Comparison of ENCODE assay signal across 33 cellular contexts in genomic region chr22:38085501-38085900, GRCh38. TPM values are rescaled to one million over a fixed set of nuclear protein-coding genes. Genes with fewer than 3 reads are reported as not detected.
A peak's percentile ranks its signal among the peaks of the same experiment; 100 is the strongest.
DNase-seq lines count a peak whose midpoint lies in the region; ATAC-seq, FAIRE-seq and TF ChIP-seq lines count a peak whose summit lies in the region.
"Had no signal": no experiment of that assay in that cellular context is flagged by ENCODE, and none has a peak within 500 bp of the region (broad histone marks: within the 10 kb centered on the region; RNA-seq: fewer than 3 reads in every experiment).

No MANE protein-coding gene starts in this region.

- peak overlapping the region; percentile 85 for H2BK5ac ChIP-seq in neuronal stem cell (ENCODE audit: low read length)

- peak overlapping the region; percentile 95 for H3K18ac ChIP-seq in neuronal stem cell (ENCODE audit: low read length)

- no peak overlapping the region for H3K4me3 ChIP-seq in right cardiac atrium (ENCODE audit: low read length)
- H3K4me3 ChIP-seq in heart right ventricle = no peak overlapping the region
- no peak overlapping the region for H3K4me3 ChIP-seq in kidney (ENCODE audit: low read length in 2 of 2)
- no peak overlapping the region for H3K4me3 ChIP-seq in neuronal stem cell (ENCODE audit: low read length in 2 of 2)
- no peak overlapping the region for H3K4me3 ChIP-seq in Karpas-422 (ENCODE audit: low read length)
- H3K4me3 ChIP-seq: BLaER1, GM12878 had no signal

- peak overlapping the region; percentile 84 for H3K4ac ChIP-seq in neuronal stem cell (ENCODE audit: low read length)

- no peak overlapping the region for H2AFZ ChIP-seq in neuronal stem cell (ENCODE audit: low read length)
- H2AFZ ChIP-seq in Karpas-422 (ENCODE audit: low read length) = no peak overlapping the region

- no peak for FAIRE-seq in kidney (lab: Jason Lieb, UNC)
- FAIRE-seq: A204.1, GM12878, GM12892, GM18507, GM19239 had no signal

- no peak overlapping the region for H3K4me2 ChIP-seq in neuronal stem cell (ENCODE audit: insufficient read depth, low read length, poor library complexity, severe bottlenecking)
- H3K4me2 ChIP-seq in Karpas-422 (ENCODE audit: low read depth, low read length, poor library complexity, severe bottlenecking) = no peak overlapping the region
- H3K4me2 ChIP-seq: BLaER1 had no signal

- peak overlapping the region; percentile 100 for H2BK15ac ChIP-seq in neuronal stem cell (ENCODE audit: low read length)

- 67% methylated on average over 5 of the region's 5 CpGs for WGBS in right cardiac atrium
- WGBS in heart right ventricle, 2 donors = 67 to 89% methylated on average over 5 of the region's 5 CpGs
- WGBS in neuronal stem cell (ENCODE audit: extremely low coverage in 2 of 2, insufficient read length in 2 of 2, insufficient replicate concordance in 1 of 2), 2 donors = no CpG with 5 or more reads among the region's 5 CpGs

- peak overlapping the region; percentile 100 for H2AK5ac ChIP-seq in neuronal stem cell (ENCODE audit: low read depth, low read length)

- ATAC-seq in right cardiac atrium = no peak
- ATAC-seq in heart right ventricle = no peak
- ATAC-seq: GM12878 had no signal

- peak overlapping the region; percentile 43 for H4K91ac ChIP-seq in neuronal stem cell (ENCODE audit: low read depth, low read length, poor library complexity)

- H3K9ac ChIP-seq in kidney (ENCODE audit: low read length in 2 of 2) = no peak overlapping the region
- peak overlapping the region; percentile 30 for H3K9ac ChIP-seq in neuronal stem cell (ENCODE audit: low read depth, low read length, poor library complexity)
- H3K9ac ChIP-seq in Karpas-422 (ENCODE audit: low read length) = no peak overlapping the region
- H3K9ac ChIP-seq: BLaER1 had no signal

- peak overlapping the region; percentile 73 for H3K23ac ChIP-seq in neuronal stem cell (ENCODE audit: low read depth, low read length, poor library complexity)

- H3K9me2 ChIP-seq in Karpas-422 (replicated peaks; ENCODE audit: insufficient read depth, low read length) = no peaks in the 10 kb centered on the region

- no peak overlapping the region for H3K27ac ChIP-seq in right cardiac atrium (ENCODE audit: low read length)
- H3K27ac ChIP-seq in heart right ventricle = no peak overlapping the region
- H3K27ac ChIP-seq in kidney (ENCODE audit: low read depth in 2 of 2, low read length in 2 of 2) = no peak overlapping the region
- H3K27ac ChIP-seq in neuronal stem cell (replicated peaks; ENCODE audit: low read length) = no peak overlapping the region
- H3K27ac ChIP-seq in Karpas-422 (ENCODE audit: low read length) = no peak overlapping the region
- H3K27ac ChIP-seq: BLaER1 had no signal

- intact Hi-C loops in right cardiac atrium (cut with DNase I) (no loop called here), heart right ventricle (cut with DNase I) (no loop called here), kidney (cut with DNase I) (no loop called here)

- peak in 2 of 3 donors; percentile 13 to 49 for DNase-seq in right cardiac atrium
- no peak for DNase-seq in heart right ventricle
- DNase-seq in kidney = peak; percentile 41
- DNase-seq in neuronal stem cell (ENCODE audit: low spot score) = no peak
- DNase-seq in SK-N-DZ (ENCODE audit: low spot score) = no peak
- DNase-seq in Karpas-422 = no peak
- no peak for DNase-seq in T-helper 2 cell
- DNase-seq: 8988T; ACHN; BE2C; C1 segment of cervical spinal cord; CD4-positive, alpha-beta memory T cell; CD4-positive, CD25-positive, alpha-beta regulatory T cell; CD8-positive, alpha-beta memory T cell; COR-L47; DMS 273 treated with DMSO at 0.1 percent for 48 hours; DMS153; DMS53; DMS79; DND-41; EL; GDM1 had no signal

- H2BK12ac ChIP-seq in neuronal stem cell (ENCODE audit: low read length) = peak overlapping the region; percentile 100

- peaks cover 4% of the 10 kb centered on the region for H3K79me1 ChIP-seq in neuronal stem cell (ENCODE audit: low read depth, low read length)

- no peak for TF ChIP-seq CTCF in heart right ventricle (IDR thresholded peaks at IDR 0.05)
- TF ChIP-seq CTCF in kidney (IDR thresholded peaks at IDR 0.05; ENCODE audit: borderline replicate concordance, extremely low read depth, insufficient read depth) = no peak

- no peaks in the 10 kb centered on the region for H4K20me1 ChIP-seq in Karpas-422 (ENCODE audit: insufficient read depth, low read depth, low read length)

- H2BK120ac ChIP-seq in neuronal stem cell (ENCODE audit: low read depth, low read length) = peak overlapping the region; percentile 93

- H3K36me3 ChIP-seq in heart right ventricle (no peaks in the 10 kb centered on the region), kidney (ENCODE audit: control insufficient read depth in 1 of 2, insufficient read depth in 2 of 2, low read length in 2 of 2) (no peaks in the 10 kb centered on the region), neuronal stem cell (replicated peaks in 1 of 2; ENCODE audit: control insufficient read depth in 2 of 2, insufficient read depth in 2 of 2, low read length in 2 of 2) (peaks cover 0 to 2% of the 10 kb centered on the region in 2 donors), Karpas-422 (ENCODE audit: insufficient read depth, low read length) (no peaks in the 10 kb centered on the region)
- H3K36me3 ChIP-seq: BE2C, BLaER1 had no signal

- H3K14ac ChIP-seq in neuronal stem cell (ENCODE audit: low read length) = no peak overlapping the region

- H3K27me3 ChIP-seq in right cardiac atrium (ENCODE audit: control insufficient read depth, insufficient read depth) (no peaks in the 10 kb centered on the region), heart right ventricle (peaks cover 0 to 61% (median 33%) of the 10 kb centered on the region in 7 donors), neuronal stem cell (ENCODE audit: control insufficient read depth in 3 of 3, insufficient read depth in 3 of 3, low read depth in 1 of 3, low read length in 3 of 3) (peaks cover 0 to 33% (median 7%) of the 10 kb centered on the region in 3 experiments), Karpas-422 (ENCODE audit: low read length) (no peaks in the 10 kb centered on the region)

- H3K4me1 ChIP-seq in right cardiac atrium (ENCODE audit: control insufficient read depth, insufficient read depth, low read length) (peaks cover 2% of the 10 kb centered on the region), heart right ventricle (peaks cover 11 to 29% (median 28%) of the 10 kb centered on the region in 9 donors), kidney (ENCODE audit: control insufficient read depth in 1 of 2, insufficient read depth in 1 of 2, low read depth in 1 of 2, low read length in 2 of 2) (peaks cover 0 to 8% of the 10 kb centered on the region in 2 donors), neuronal stem cell (ENCODE audit: control insufficient read depth in 2 of 2, insufficient read depth in 1 of 2, low read depth in 1 of 2, low read length in 2 of 2) (peaks cover 10 to 59% of the 10 kb centered on the region in 2 donors), Karpas-422 (ENCODE audit: low read length) (no peaks in the 10 kb centered on the region)
- H3K4me1 ChIP-seq: BE2C had no signal

- no peak overlapping the region for H4K8ac ChIP-seq in neuronal stem cell (ENCODE audit: low read depth, low read length)

- H3K9me3 ChIP-seq in right cardiac atrium (ENCODE audit: control insufficient read depth, low read length) (no peaks in the 10 kb centered on the region), heart right ventricle (no peaks in the 10 kb centered on the region), kidney (ENCODE audit: control insufficient read depth in 1 of 2, low read length in 2 of 2) (no peaks in the 10 kb centered on the region), neuronal stem cell (replicated peaks in 1 of 2; ENCODE audit: control insufficient read depth in 2 of 2, insufficient read depth in 1 of 2, low read depth in 1 of 2, low read length in 2 of 2) (no peaks in the 10 kb centered on the region), Karpas-422 (ENCODE audit: low read length) (no peaks in the 10 kb centered on the region)
- H3K9me3 ChIP-seq: BE2C, BLaER1 had no signal

- H3K79me2 ChIP-seq in Karpas-422 (ENCODE audit: low read length) = no peaks in the 10 kb centered on the region

RNA-seq across cellular contexts. Expression of gene SLC16A8, which starts 1.5 kb away (rescaled TPM):
- under 1 TPM in 3 of 4 donors, not detected in 1; 0.41 to 0.68 (median 0.57) TPM for total RNA-seq in right cardiac atrium
- 0.63 TPM for polyA plus RNA-seq in right cardiac atrium
- under 1 TPM in 1 of 10 donors, not detected in 9; 0.34 TPM for total RNA-seq in heart right ventricle
- under 1 TPM; 0.19 to 0.22 TPM for polyA plus RNA-seq in heart right ventricle
- 0.31 TPM for total RNA-seq in kidney
- 0.92 TPM for polyA plus RNA-seq in kidney (ENCODE audit: insufficient read depth, low read depth, low replicate concordance)
- 1.3 TPM for polyA plus RNA-seq in neuronal stem cell (2013, experiment 1 of 2)
- polyA plus RNA-seq in neuronal stem cell (2013, experiment 2 of 2) = 0.91 TPM
- polyA plus RNA-seq in SK-N-DZ (2014; cell fraction: cytosol; rRNA removed) = not detected in 2 replicates
- polyA plus RNA-seq in SK-N-DZ (2014; cell fraction: nucleus; rRNA removed) = not detected in 2 replicates
- not detected in 2 replicates for total RNA-seq in Karpas-422 (2014; rRNA removed; shearing (Covaris generic); ENCODE audit: low replicate concordance)
- total RNA-seq: A673; CD4-positive, alpha-beta memory T cell; CD4-positive, CD25-positive, alpha-beta regulatory T cell; Daoy; G401; GM12878 had no signal
- polyA plus RNA-seq: AG04450; CD14-positive monocyte; CD4-positive, alpha-beta memory T cell; CD4-positive, CD25-positive, alpha-beta regulatory T cell; CD8-positive, alpha-beta memory T cell; GM12878 had no signal

RNA-seq across cellular contexts. Expression of gene BAIAP2L2, which starts 25.0 kb away (rescaled TPM):
- total RNA-seq in right cardiac atrium (under 1 TPM in 2 of 4 donors, not detected in 2; 0.17 to 0.53 TPM), heart right ventricle (under 1 TPM in 6 of 10 donors, not detected in 4; 0.12 to 0.36 (median 0.17) TPM), kidney (9.7 TPM)
- polyA plus RNA-seq in right cardiac atrium (0.20 TPM), heart right ventricle (under 1 TPM; 0.28 to 0.37 TPM), kidney (ENCODE audit: insufficient read depth, low read depth, low replicate concordance) (27.8 TPM)
- 4.8 TPM for polyA plus RNA-seq in neuronal stem cell (2013, experiment 1 of 2)
- polyA plus RNA-seq in neuronal stem cell (2013, experiment 2 of 2) = 4.5 TPM
- polyA plus RNA-seq in SK-N-DZ (2014; cell fraction: cytosol; rRNA removed) = 1.3 and 1.9 TPM in 2 replicates
- 2.5 and 5.6 TPM in 2 replicates for polyA plus RNA-seq in SK-N-DZ (2014; cell fraction: nucleus; rRNA removed)
- 0.22 and 0.43 TPM in 2 replicates for total RNA-seq in Karpas-422 (2014; rRNA removed; shearing (Covaris generic); ENCODE audit: low replicate concordance)
- polyA plus RNA-seq: CD14-positive monocyte; CD4-positive, alpha-beta memory T cell; CD4-positive, CD25-positive, alpha-beta regulatory T cell; CD8-positive, alpha-beta memory T cell had no signal

RNA-seq across cellular contexts. Expression of gene PICK1, which starts 28.3 kb away (rescaled TPM):
- total RNA-seq in right cardiac atrium = 10 to 100 TPM; 23.8 to 26.5 (median 25.0) TPM
- polyA plus RNA-seq in right cardiac atrium = 31.3 TPM
- total RNA-seq in heart right ventricle = 10 to 100 TPM; 17.4 to 30.7 (median 22.1) TPM
- polyA plus RNA-seq in heart right ventricle = 10 to 100 TPM; 27.3 to 32.9 TPM
- total RNA-seq in kidney = 43.4 TPM
- polyA plus RNA-seq in kidney (ENCODE audit: insufficient read depth, low read depth, low replicate concordance) = 28.4 TPM
- 8.4 TPM for polyA plus RNA-seq in neuronal stem cell (2013, experiment 1 of 2)
- polyA plus RNA-seq in neuronal stem cell (2013, experiment 2 of 2) = 8.2 TPM
- 34.4 and 37.6 TPM in 2 replicates for polyA plus RNA-seq in SK-N-DZ (2014; cell fraction: cytosol; rRNA removed)
- polyA plus RNA-seq in SK-N-DZ (2014; cell fraction: nucleus; rRNA removed) = 139 and 169 TPM in 2 replicates
- 11.0 and 29.2 TPM in 2 replicates for total RNA-seq in Karpas-422 (2014; rRNA removed; shearing (Covaris generic); ENCODE audit: low replicate concordance)

Comparison
In these comparisons a context has a peak if more than half of its experiments do, and no peak if none do; other contexts are left out.
1. DNase-seq: peak in right cardiac atrium (2 of 3) and kidney (single experiment); none in heart right ventricle (0 of 2), neuronal stem cell (single experiment), SK-N-DZ (single experiment), Karpas-422 (single experiment) and T-helper 2 cell (0 of 5).